Comparison of ENCODE assay signal across 19 cellular contexts in genomic region chr1:54792686-54793282, GRCh38. TPM values are rescaled to one million over a fixed set of nuclear protein-coding genes. Genes with fewer than 3 reads are reported as not detected.
DNase-seq lines count a peak whose midpoint lies in the region; FAIRE-seq and TF ChIP-seq lines count a peak whose summit lies in the region.
"Had no signal": no experiment of that assay in that cellular context is flagged by ENCODE, and none has a peak within 500 bp of the region (broad histone marks: within the 10 kb centered on the region; RNA-seq: fewer than 3 reads in every experiment).

No MANE protein-coding gene starts in this region.

- no peak for TF ChIP-seq CTCF in esophagus squamous epithelium (IDR thresholded peaks at IDR 0.05)
- no peak for TF ChIP-seq CTCF in prostate gland (IDR thresholded peaks at IDR 0.05)
- no peak for TF ChIP-seq CTCF in D721Med (IDR thresholded peaks at IDR 0.05; ENCODE audit: insufficient read depth, missing control alignments)
- no peak for TF ChIP-seq CTCF in foreskin fibroblast (IDR thresholded peaks at IDR 0.05; ENCODE audit: low read depth, low read length)

- H3K36me3 ChIP-seq in esophagus squamous epithelium (peaks cover 0 to 60% (median 0%) of the 10 kb centered on the region in 3 donors), prostate gland (no peaks in the 10 kb centered on the region)
- H3K36me3 ChIP-seq: cardiac muscle cell, esophagus muscularis mucosa had no signal

- no peak for FAIRE-seq in D721Med (lab: Jason Lieb, UNC)
- FAIRE-seq: RCC 7860 had no signal

- intact Hi-C loops in esophagus squamous epithelium (cut with DNase I) (no loop called here), prostate gland (cut with DNase I) (no loop called here)

- peak overlapping the region; percentile 68 to 94 (median 92) for H3K27ac ChIP-seq in esophagus squamous epithelium
- H3K27ac ChIP-seq in prostate gland: peak overlapping the region in 1 of 2 donors; percentile 15
- H3K27ac ChIP-seq: cardiac muscle cell, esophagus muscularis mucosa had no signal

- TF ChIP-seq POLR2A in esophagus squamous epithelium (IDR thresholded peaks at IDR 0.05): no peak
- TF ChIP-seq POLR2A in prostate gland (IDR thresholded peaks at IDR 0.05): no peak

- DNase-seq in DMS79 treated with DMSO at 0.1 percent for 48 hours (lab: John Stamatoyannopoulos, UW) (peak; percentile 48), NCI-H526 treated with DMSO at 0.1 percent for 48 hours (lab: John Stamatoyannopoulos, UW) (peak; percentile 50), esophagus squamous epithelium (lab: John Stamatoyannopoulos, UW) (no peak), prostate gland (ENCODE audit: low spot score) (peak; percentile 15), D721Med (ENCODE audit: insufficient read length, low spot score) (no peak), foreskin fibroblast (no peak), germinal center (ENCODE audit: low spot score) (no peak)
- DNase-seq: activated CD4-positive, alpha-beta T cell treated with anti-CD3 and anti-CD28 coated beads for 48 hours; activated gamma-delta T cell; DMS153; left ventricle myocardium superior; NCI-H774; stimulated activated CD4-positive, alpha-beta T cell treated with anti-CD3 and anti-CD28 coated beads, Interleukin-4, amount 100 ng/mL, for 4 hours had no signal

- H3K27me3 ChIP-seq in esophagus squamous epithelium (peaks cover 0 to 5% (median 0%) of the 10 kb centered on the region in 4 donors), prostate gland (replicated peaks; ENCODE audit: insufficient read depth) (no peaks in the 10 kb centered on the region)
- H3K27me3 ChIP-seq: cardiac muscle cell had no signal

- 57 to 75% methylated on average over 1 to 6 of the region's 7 CpGs for WGBS in esophagus squamous epithelium, 2 donors
- WGBS in prostate gland: 24% methylated on average over 7 of the region's 7 CpGs

- peaks cover 0 to 5% (median 4%) of the 10 kb centered on the region in 3 donors for H3K9me3 ChIP-seq in esophagus squamous epithelium
- H3K9me3 ChIP-seq in prostate gland: no peaks in the 10 kb centered on the region

- H3K4me1 ChIP-seq in esophagus squamous epithelium: peaks cover 12 to 55% (median 16%) of the 10 kb centered on the region in 3 donors
- no peaks in the 10 kb centered on the region for H3K4me1 ChIP-seq in prostate gland (replicated peaks)
- H3K4me1 ChIP-seq: esophagus muscularis mucosa had no signal

- H3K4me3 ChIP-seq in esophagus squamous epithelium: no peak overlapping the region
- H3K4me3 ChIP-seq in prostate gland: no peak overlapping the region
- H3K4me3 ChIP-seq in foreskin fibroblast (ENCODE audit: low read depth in 1 of 2, low read length in 2 of 2): no peak overlapping the region
- H3K4me3 ChIP-seq: cardiac muscle cell, dorsolateral prefrontal cortex, esophagus muscularis mucosa, skin epidermis had no signal

RNA-seq across cellular contexts. Expression of gene TTC22, which starts 8.3 kb away (rescaled TPM):
- 100 to 1,000 TPM in 3 of 4 donors, 10 to 100 TPM in 1; 73.4 to 323 (median 141) TPM for total RNA-seq in esophagus squamous epithelium
- 10 to 100 TPM; 18.0 to 30.4 TPM for total RNA-seq in prostate gland
- total RNA-seq: cardiac muscle cell, myocyte had no signal

RNA-seq across cellular contexts. Expression of gene PARS2, which starts 28.5 kb away (rescaled TPM):
- total RNA-seq in esophagus squamous epithelium (1 to 10 TPM; 2.3 to 5.7 (median 3.1) TPM), prostate gland (10 to 100 TPM; 12.0 to 12.2 TPM)

Comparison
In these comparisons a context has a peak if more than half of its experiments do, and no peak if none do; other contexts are left out.
1. DNase-seq: peak in DMS79 treated with DMSO at 0.1 percent for 48 hours (single experiment), NCI-H526 treated with DMSO at 0.1 percent for 48 hours (single experiment) and prostate gland (single experiment); none in esophagus squamous epithelium (single experiment), D721Med (single experiment), foreskin fibroblast (0 of 2) and germinal center (single experiment).